ENCODE assay signal across 2 cellular contexts in genomic region chr5:163578652-163579051, GRCh38.
TF ChIP-seq lines count a peak whose summit lies in the region.

No MANE protein-coding gene starts in this region.

TF ChIP-seq in GM23338, 12 proteins besides CTCF, POLR2A, EP300 and RAD21 (continued from another document):
- TF ChIP-seq REST (IDR thresholded peaks at IDR 0.05; ENCODE audit: unreplicated experiment), result no peak
- no peak for TF ChIP-seq STAT1 (IDR thresholded peaks at IDR 0.05; ENCODE audit: unreplicated experiment)
- TF ChIP-seq ZNF114 (CRISPR knock-in tag; IDR thresholded peaks at IDR 0.05), result no peak
- no peak for TF ChIP-seq POLR2AphosphoS5 (IDR thresholded peaks at IDR 0.05; ENCODE audit: low read depth)
- TF ChIP-seq EZH2 (IDR thresholded peaks at IDR 0.05; ENCODE audit: low read depth, unreplicated experiment), result no peak
- TF ChIP-seq JUNB (IDR thresholded peaks at IDR 0.05; ENCODE audit: unreplicated experiment), result no peak
- no peak for TF ChIP-seq ZNF462 (CRISPR knock-in tag; IDR thresholded peaks at IDR 0.05)
- TF ChIP-seq CREB1 (CRISPR knock-in tag; IDR thresholded peaks at IDR 0.05; ENCODE audit: low read depth), result no peak
- no peak for TF ChIP-seq NANOG (IDR thresholded peaks at IDR 0.05; ENCODE audit: borderline replicate concordance)

TF ChIP-seq in endothelial cell of umbilical vein, 7 proteins besides CTCF, POLR2A, EP300 and RAD21 (continued from another document):
- no peak for TF ChIP-seq POLR2AphosphoS5 (IDR thresholded peaks at IDR 0.05; ENCODE audit: insufficient read depth, low read depth, low read length)
